ENCODE assay signal across 30 cellular contexts in the genomic region with DNA sequence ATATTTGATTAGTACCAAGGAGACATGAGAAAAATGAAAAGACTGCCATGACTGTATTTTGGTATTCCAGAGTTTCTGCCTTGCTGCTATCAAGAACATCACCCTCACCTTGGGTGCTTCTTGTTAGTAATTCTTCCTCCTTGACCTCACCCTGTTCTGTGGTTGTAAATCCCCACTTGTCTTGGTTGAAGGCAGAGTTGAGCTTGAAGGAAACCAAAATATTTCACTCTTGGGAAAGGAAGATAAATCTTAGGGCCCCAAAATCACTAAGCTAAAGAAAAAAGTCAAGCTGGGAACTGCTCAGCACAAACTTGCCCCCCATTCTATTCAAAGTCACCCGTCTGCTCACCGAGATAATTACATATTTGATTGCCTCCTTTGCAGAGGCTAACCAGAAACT.
"Had no signal": no experiment of that assay in that cellular context is flagged by ENCODE, and none has a peak within 500 bp of the region (broad histone marks: within the 10 kb centered on the region; RNA-seq: fewer than 3 reads in every experiment).

No MANE protein-coding gene starts in this region.

- H3K9me3 Mint-ChIP-seq: stimulated activated effector memory CD8-positive, alpha-beta T cell treated with anti-CD3 and anti-CD28 coated beads, Interleukin-12 subunit alpha, Interleukin-12 subunit beta, amount 100 ng/mL, for 72 hours; type B pancreatic cell had no signal

- H3K36me3 Mint-ChIP-seq: stimulated activated effector memory CD8-positive, alpha-beta T cell treated with anti-CD3 and anti-CD28 coated beads, Interleukin-12 subunit alpha, Interleukin-12 subunit beta, amount 100 ng/mL, for 72 hours; type B pancreatic cell had no signal

- H3K4me3 ChIP-seq: coronary artery, esophagus muscularis mucosa, gastroesophageal sphincter, heart left ventricle, left lung, ovary, psoas muscle, stomach, testis, tibial artery had no signal

- H3K27ac Mint-ChIP-seq: naive thymus-derived CD4-positive, alpha-beta T cell; nephron progenitor cell; stimulated activated effector memory CD8-positive, alpha-beta T cell treated with anti-CD3 and anti-CD28 coated beads, Interleukin-12 subunit alpha, Interleukin-12 subunit beta, amount 100 ng/mL, for 72 hours; type B pancreatic cell had no signal

- H3K27me3 ChIP-seq: esophagus muscularis mucosa, foreskin keratinocyte, gastroesophageal sphincter, heart left ventricle, left lung, ovary, stomach, testis, tibial artery had no signal

- H3K27me3 Mint-ChIP-seq: type B pancreatic cell had no signal

- H3K4me3 Mint-ChIP-seq: naive thymus-derived CD4-positive, alpha-beta T cell; nephron progenitor cell; stimulated activated effector memory CD8-positive, alpha-beta T cell treated with anti-CD3 and anti-CD28 coated beads, Interleukin-12 subunit alpha, Interleukin-12 subunit beta, amount 100 ng/mL, for 72 hours; type B pancreatic cell had no signal

- DNase-seq: dermis blood vessel endothelial cell; effector memory CD4-positive, alpha-beta T cell; foreskin keratinocyte; heart left ventricle; hippocampal formation; left cardiac atrium; left lung; mesenchymal stem cell; midbrain; naive thymus-derived CD4-positive, alpha-beta T cell; nephron progenitor cell; nucleus accumbens; ovary; posterior cingulate gyrus; psoas muscle; right cardiac atrium; small intestine; stimulated activated CD4-positive, alpha-beta T cell treated with anti-CD3 and anti-CD28 coated beads, Interleukin-12 subunit alpha, Interleukin-12 subunit beta, amount 100 ng/mL, for 4 hours; stimulated activated CD4-positive, alpha-beta T cell treated with anti-CD3 and anti-CD28 coated beads, Interleukin-1b, Interleukin-23, amount 100 ng/mL, for 48 hours; stimulated activated CD4-positive, alpha-beta T cell treated with anti-CD3 and anti-CD28 coated beads, Interleukin-4, amount 100 ng/mL, for 24 hours; stimulated activated naive CD4-positive, alpha-beta T cell treated with Interleukin-2 at 50 U/mL for 16 hours; stomach; substantia nigra; testis; tibial artery had no signal

- H3K36me3 ChIP-seq: esophagus muscularis mucosa, gastroesophageal sphincter, heart left ventricle, left lung, ovary, stomach, tibial artery had no signal

- ATAC-seq: foreskin keratinocyte; gastroesophageal sphincter; heart left ventricle; left cardiac atrium; left lung; naive thymus-derived CD4-positive, alpha-beta T cell; psoas muscle; right cardiac atrium; stimulated activated effector memory CD8-positive, alpha-beta T cell treated with anti-CD3 and anti-CD28 coated beads, Interleukin-12 subunit alpha, Interleukin-12 subunit beta, amount 100 ng/mL, for 72 hours had no signal

- H3K9me3 ChIP-seq: esophagus muscularis mucosa, gastroesophageal sphincter, ovary, psoas muscle, stomach, testis, tibial artery had no signal

- H3K27ac ChIP-seq: coronary artery, esophagus muscularis mucosa, foreskin keratinocyte, heart left ventricle, left lung, psoas muscle, stomach, testis had no signal

- H3K4me1 Mint-ChIP-seq: stimulated activated effector memory CD8-positive, alpha-beta T cell treated with anti-CD3 and anti-CD28 coated beads, Interleukin-12 subunit alpha, Interleukin-12 subunit beta, amount 100 ng/mL, for 72 hours had no signal
